ENCODE assay signal across 33 cellular contexts in the genomic region with DNA sequence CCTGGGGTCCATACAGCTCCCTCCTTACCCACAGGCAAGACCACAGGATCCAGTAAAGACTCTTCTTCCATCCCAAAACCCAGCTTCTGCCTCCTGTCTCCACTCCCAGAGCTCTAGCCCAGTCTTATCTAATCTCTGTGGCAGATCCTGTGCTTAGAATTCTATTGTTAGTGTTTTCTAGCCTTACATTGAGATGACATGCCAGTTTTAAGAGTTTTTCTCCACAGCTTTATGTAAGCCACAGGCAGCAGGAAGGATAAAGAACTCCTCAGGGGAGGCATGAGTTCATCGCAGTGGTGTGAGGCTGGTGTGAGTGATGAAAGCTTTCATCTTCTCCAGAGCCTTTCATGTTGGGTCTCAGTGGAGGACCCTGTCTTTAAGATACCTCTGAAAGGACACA.
"Had no signal": no experiment of that assay in that cellular context is flagged by ENCODE, and none has a peak within 500 bp of the region (broad histone marks: within the 10 kb centered on the region; RNA-seq: fewer than 3 reads in every experiment).

No MANE protein-coding gene starts in this region.

- H3K27ac Mint-ChIP-seq: activated CD8-positive, alpha-beta T cell treated with anti-CD3 and anti-CD28 coated beads, Interleukin-2, amount 10 ng/mL, durations not matched to agents 7 days and 5 days; activated naive CD4-positive, alpha-beta T cell treated with anti-CD3 and anti-CD28 coated beads, Interleukin-2, amount 50 U/mL, for 24 hours; activated naive CD8-positive, alpha-beta T cell treated with anti-CD3 and anti-CD28 coated beads, Interleukin-2, amount 10 ng/mL, durations not matched to agents 7 days and 5 days; activated T-cell treated with anti-CD3 and anti-CD28 coated beads, Interleukin-2, amount 50 U/mL, for 24 hours; activated T-helper 2 cell treated with anti-CD3 and anti-CD28 coated beads, Interferon-gamma antibody, Interleukin-2, Interleukin-4, amounts not matched to agents 10 μg/mL and 5 μg/mL and 100 μg/mL, durations not matched to agents 14 hours and 24 hours and 36 hours had no signal

- H3K27ac ChIP-seq: body of pancreas, breast epithelium, Peyer's patch, WERI-Rb-1 had no signal

- H3K36me3 ChIP-seq: breast epithelium, MG63, Peyer's patch, WERI-Rb-1 had no signal

- DNase-seq: activated CD4-positive, alpha-beta T cell treated with anti-CD3 and anti-CD28 coated beads for 1 hour; activated CD4-positive, alpha-beta T cell treated with anti-CD3 and anti-CD28 coated beads for 48 hours; activated CD4-positive, alpha-beta T cell treated with anti-CD3 and anti-CD28 coated beads, Interleukin-2, amount 50 U/mL, for 4 hours; activated CD4-positive, CD25-positive, alpha-beta regulatory T cell; activated CD8-positive, alpha-beta T cell treated with anti-CD3 and anti-CD28 coated beads, Interleukin-2, amount 10 ng/mL, durations not matched to agents 7 days and 5 days; activated gamma-delta T cell; activated naive CD4-positive, alpha-beta T cell treated with Interleukin-2 at 50 U/mL for 16 hours; activated naive CD8-positive, alpha-beta T cell treated with anti-CD3 and anti-CD28 coated beads, Interleukin-2, amount 10 ng/mL, durations not matched to agents 7 days and 5 days; activated T-cell treated with anti-CD3 and anti-CD28 coated beads, Interleukin-2, amount 50 U/mL, for 24 hours; body of pancreas; Kasumi-1; KG1; MG63; NCI-H1048; NCI-H1105 treated with DMSO at 0.1 percent for 48 hours; NCI-H1436; NCI-H1694; NCI-H1930; NCI-H2081 treated with DMSO at 0.1 percent for 48 hours; NCI-H345; NCI-H524 treated with DMSO at 0.1 percent for 48 hours; PC-3; Peyer's patch; RPMI8226; SHP77 treated with DMSO at 0.1 percent for 48 hours; SW 1271; T-helper 1 cell; T-helper 2 cell; T1000; WERI-Rb-1 had no signal

- H3K4me1 Mint-ChIP-seq: activated naive CD4-positive, alpha-beta T cell treated with anti-CD3 and anti-CD28 coated beads, Interleukin-2, amount 50 U/mL, for 24 hours; activated naive CD8-positive, alpha-beta T cell treated with anti-CD3 and anti-CD28 coated beads, Interleukin-2, amount 10 ng/mL, durations not matched to agents 7 days and 5 days had no signal

- H3K4me1 ChIP-seq: body of pancreas, breast epithelium, Peyer's patch had no signal

- H3K27me3 ChIP-seq: body of pancreas, breast epithelium, MG63, Peyer's patch had no signal

- H3K9me3 ChIP-seq: body of pancreas, MG63, Peyer's patch had no signal

- H3K9me3 Mint-ChIP-seq: activated T-helper 2 cell treated with anti-CD3 and anti-CD28 coated beads, Interferon-gamma antibody, Interleukin-2, Interleukin-4, amounts not matched to agents 10 μg/mL and 5 μg/mL and 100 μg/mL, durations not matched to agents 14 hours and 24 hours and 36 hours had no signal

- H3K4me3 Mint-ChIP-seq: activated CD8-positive, alpha-beta T cell treated with anti-CD3 and anti-CD28 coated beads, Interleukin-2, amount 10 ng/mL, durations not matched to agents 7 days and 5 days; activated naive CD4-positive, alpha-beta T cell treated with anti-CD3 and anti-CD28 coated beads, Interleukin-2, amount 50 U/mL, for 24 hours; activated naive CD8-positive, alpha-beta T cell treated with anti-CD3 and anti-CD28 coated beads, Interleukin-2, amount 10 ng/mL, durations not matched to agents 7 days and 5 days; activated T-cell treated with anti-CD3 and anti-CD28 coated beads, Interleukin-2, amount 50 U/mL, for 24 hours had no signal

- H3K4me3 ChIP-seq: body of pancreas, breast epithelium, MG63, Peyer's patch had no signal

- H3K36me3 Mint-ChIP-seq: activated naive CD4-positive, alpha-beta T cell treated with anti-CD3 and anti-CD28 coated beads, Interleukin-2, amount 50 U/mL, for 24 hours; activated naive CD8-positive, alpha-beta T cell treated with anti-CD3 and anti-CD28 coated beads, Interleukin-2, amount 10 ng/mL, durations not matched to agents 7 days and 5 days had no signal

- H3K27me3 Mint-ChIP-seq: activated naive CD4-positive, alpha-beta T cell treated with anti-CD3 and anti-CD28 coated beads, Interleukin-2, amount 50 U/mL, for 24 hours; activated T-cell treated with anti-CD3 and anti-CD28 coated beads, Interleukin-2, amount 50 U/mL, for 24 hours had no signal
